In genomic region chr14:24648361-24648760, GRCh38 we compare ENCODE assay signal across 8 cellular contexts. TPM values are rescaled to one million over a fixed set of nuclear protein-coding genes. Genes with fewer than 3 reads are reported as not detected.
"Had no signal": no experiment of that assay in that cellular context is flagged by ENCODE, and none has a peak within 500 bp of the region (broad histone marks: within the 10 kb centered on the region; RNA-seq: fewer than 3 reads in every experiment).

No MANE protein-coding gene starts in this region.

RNA-seq across cellular contexts. Expression of gene GZMB, which starts 14.4 kb away (rescaled TPM):
- total RNA-seq: OCI-LY7, PC-3, PC-9, RPMI7951, SJCRH30, SK-MEL-5 had no signal
- polyA plus RNA-seq: SK-N-SH had no signal

RNA-seq across cellular contexts. Expression of gene GZMH, which starts 38.9 kb away (rescaled TPM):
- total RNA-seq: OCI-LY7, PC-3, PC-9, RPMI7951, SJCRH30, SJSA1, SK-MEL-5 had no signal
- polyA plus RNA-seq: SK-N-SH had no signal
